10 cellular contexts compared by ENCODE assay signal in the genomic region with DNA sequence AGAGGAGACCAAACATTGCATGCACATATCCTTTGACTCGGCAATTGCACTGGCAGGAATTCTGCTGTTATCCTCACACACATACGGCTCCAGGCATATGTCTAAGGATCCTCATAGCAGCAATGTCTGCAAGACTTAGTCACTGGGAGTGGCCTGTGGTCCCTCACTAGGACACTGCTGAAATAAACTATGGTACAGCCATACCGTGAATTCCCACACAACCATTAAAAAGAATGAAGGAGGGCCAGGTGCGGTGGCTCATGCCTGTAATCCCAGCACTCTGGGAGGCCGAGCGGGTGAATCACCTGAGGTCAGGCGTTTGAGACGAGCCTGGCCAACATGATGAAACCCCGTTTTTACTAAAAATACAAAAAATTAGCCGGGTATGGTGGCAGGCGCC.
DNase-seq lines count a peak whose midpoint lies in the region; ATAC-seq and TF ChIP-seq lines count a peak whose summit lies in the region.
"Had no signal": no experiment of that assay in that cellular context is flagged by ENCODE, and none has a peak within 500 bp of the region (broad histone marks: within the 10 kb centered on the region; RNA-seq: fewer than 3 reads in every experiment).

No MANE protein-coding gene starts in this region.

- no peak for DNase-seq in central memory CD8-positive, alpha-beta T cell (ENCODE audit: low spot score in 2 of 2)
- no peak for DNase-seq in naive thymus-derived CD8-positive, alpha-beta T cell
- DNase-seq in NCI-H1417 (lab: John Stamatoyannopoulos, UW): no peak
- no peak for DNase-seq in T-helper 9 cell
- DNase-seq in activated CD4-positive, CD25-positive, alpha-beta regulatory T cell treated with anti-CD3 and anti-CD28 coated beads, Interleukin-2, amount 50 U/mL, for 72 hours: no peak
- DNase-seq in NOMO-1 treated with dmso at 0.1 percent for 144 hours (lab: John Stamatoyannopoulos, UW; ENCODE audit: unreplicated experiment): no peak

- peak overlapping the region; percentile 46 for H3K27ac Mint-ChIP-seq in central memory CD8-positive, alpha-beta T cell (ENCODE audit: low read depth)
- H3K27ac Mint-ChIP-seq in naive thymus-derived CD8-positive, alpha-beta T cell: peak overlapping the region; percentile 13 to 98 (median 64)
- H3K27ac Mint-ChIP-seq: activated naive CD8-positive, alpha-beta T cell had no signal

- H3K9me3 ChIP-seq in BLaER1 treated with 17β-estradiol and CSF1 and Interleukin-3, amounts not matched to agents 10 nM and 100 nM (replicated peaks in 1 of 11): peaks cover 0 to 15% (median 0%) of the 10 kb centered on the region in 11 experiments; a peak in 9 of 22 replicates
- H3K9me3 ChIP-seq: upper lobe of left lung had no signal

- TF ChIP-seq RAD21 in Ishikawa (IDR thresholded peaks at IDR 0.05; ENCODE audit: low read depth): no peak; the same call in 1 of the 2 replicates

- POLR2A ChIA-PET in naive thymus-derived CD8-positive, alpha-beta T cell (lab: Charles Lee): interaction anchor here (0.5 kb wide), 1 partner anchor 437 kb away, joined by 4 read pairs; no protein-coding TSS in a partner anchor

- no peaks in the 10 kb centered on the region for H3K27me3 Mint-ChIP-seq in central memory CD8-positive, alpha-beta T cell
- H3K27me3 Mint-ChIP-seq in naive thymus-derived CD8-positive, alpha-beta T cell: no peaks in the 10 kb centered on the region
- H3K27me3 Mint-ChIP-seq: activated naive CD8-positive, alpha-beta T cell had no signal

- H3K27ac ChIP-seq in BLaER1 treated with 17β-estradiol and CSF1 and Interleukin-3, amounts not matched to agents 10 nM and 100 nM: peak overlapping the region in 10 of 11 experiments; percentile 4 to 99 (median 90); a peak in 19 of 22 replicates
- H3K27ac ChIP-seq: upper lobe of left lung had no signal

- TF ChIP-seq EP300 in Ishikawa (IDR thresholded peaks at IDR 0.05; ENCODE audit: borderline replicate concordance): peak; percentile 33; the same call in 1 of the 2 replicates

- H3K4me3 ChIP-seq in BLaER1 treated with 17β-estradiol and CSF1 and Interleukin-3, amounts not matched to agents 10 nM and 100 nM: no peak overlapping the region
- H3K4me3 ChIP-seq: upper lobe of left lung had no signal

- no peaks in the 10 kb centered on the region for H4K20me1 ChIP-seq in BLaER1 treated with 17β-estradiol and CSF1 and Interleukin-3, amounts not matched to agents 10 nM and 100 nM

- H3K36me3 Mint-ChIP-seq in central memory CD8-positive, alpha-beta T cell (ENCODE audit: insufficient read depth): peaks cover 10% of the 10 kb centered on the region
- no peaks in the 10 kb centered on the region for H3K36me3 Mint-ChIP-seq in naive thymus-derived CD8-positive, alpha-beta T cell
- H3K36me3 Mint-ChIP-seq: activated naive CD8-positive, alpha-beta T cell had no signal

- ATAC-seq in central memory CD8-positive, alpha-beta T cell (replicated peaks; ENCODE audit: extremely low read depth, poor library complexity, severe bottlenecking): no peak
- ATAC-seq in naive thymus-derived CD8-positive, alpha-beta T cell: no peak

- H3K4me2 ChIP-seq in BLaER1 treated with 17β-estradiol and CSF1 and Interleukin-3, amounts not matched to agents 10 nM and 100 nM: peak overlapping the region; percentile 74 to 95 (median 91); a peak in 21 of 22 replicates

- H3K4me1 Mint-ChIP-seq in central memory CD8-positive, alpha-beta T cell: peaks cover 44% of the 10 kb centered on the region
- peaks cover 37 to 71% (median 57%) of the 10 kb centered on the region in 4 donors for H3K4me1 Mint-ChIP-seq in naive thymus-derived CD8-positive, alpha-beta T cell

- no peaks in the 10 kb centered on the region for H3K27me3 ChIP-seq in BLaER1 treated with 17β-estradiol and CSF1 and Interleukin-3, amounts not matched to agents 10 nM and 100 nM
- H3K27me3 ChIP-seq: upper lobe of left lung had no signal

- no peaks in the 10 kb centered on the region for H3K36me3 ChIP-seq in BLaER1 treated with 17β-estradiol and CSF1 and Interleukin-3, amounts not matched to agents 10 nM and 100 nM
- H3K36me3 ChIP-seq: upper lobe of left lung had no signal

- H3K9ac ChIP-seq in BLaER1 treated with 17β-estradiol and CSF1 and Interleukin-3, amounts not matched to agents 10 nM and 100 nM: peak overlapping the region in 1 of 11 experiments; percentile 21; a peak in 5 of 22 replicates

- no peaks in the 10 kb centered on the region for H3K9me3 Mint-ChIP-seq in central memory CD8-positive, alpha-beta T cell
- no peaks in the 10 kb centered on the region for H3K9me3 Mint-ChIP-seq in naive thymus-derived CD8-positive, alpha-beta T cell

- H3K4me1 ChIP-seq in BLaER1 treated with 17β-estradiol and CSF1 and Interleukin-3, amounts not matched to agents 10 nM and 100 nM: peaks cover 95 to 99% (median 97%) of the 10 kb centered on the region in 10 experiments

- no peak overlapping the region for H3K4me3 Mint-ChIP-seq in central memory CD8-positive, alpha-beta T cell
- no peak overlapping the region for H3K4me3 Mint-ChIP-seq in naive thymus-derived CD8-positive, alpha-beta T cell
- H3K4me3 Mint-ChIP-seq: activated naive CD8-positive, alpha-beta T cell had no signal

TF ChIP-seq in Ishikawa, 13 proteins besides CTCF, POLR2A, EP300 and RAD21:
- TF ChIP-seq YY1 (IDR thresholded peaks at IDR 0.05; ENCODE audit: low read depth): no peak
- TF ChIP-seq TCF12 (IDR thresholded peaks at IDR 0.05; ENCODE audit: low read depth): peak; percentile 57; the same call in 1 of the 2 replicates
- peak; percentile 62 for TF ChIP-seq TEAD4 (IDR thresholded peaks at IDR 0.05)
- TF ChIP-seq, protein P1, sequence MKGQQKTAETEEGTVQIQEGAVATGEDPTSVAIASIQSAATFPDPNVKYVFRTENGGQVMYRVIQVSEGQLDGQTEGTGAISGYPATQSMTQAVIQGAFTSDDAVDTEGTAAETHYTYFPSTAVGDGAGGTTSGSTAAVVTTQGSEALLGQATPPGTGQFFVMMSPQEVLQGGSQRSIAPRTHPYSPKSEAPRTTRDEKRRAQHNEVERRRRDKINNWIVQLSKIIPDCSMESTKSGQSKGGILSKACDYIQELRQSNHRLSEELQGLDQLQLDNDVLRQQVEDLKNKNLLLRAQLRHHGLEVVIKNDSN (IDR thresholded peaks at IDR 0.05): no peak
